Comparison of ENCODE assay signal across 8 cellular contexts in genomic region chr2:74715880-74716279, GRCh38.
DNase-seq lines count a peak whose midpoint lies in the region; ATAC-seq and TF ChIP-seq lines count a peak whose summit lies in the region.

No MANE protein-coding gene starts in this region.

- no peak overlapping the region for H3K27ac Mint-ChIP-seq in GM23338

- H3F3A ChIP-seq in GM23338 (replicated peaks; ENCODE audit: low read depth) = no peaks in the 10 kb centered on the region

- H3K4me3 ChIP-seq in GM23338 = peak overlapping the region; percentile 61
- peak overlapping the region; percentile 43 for H3K4me3 ChIP-seq in SJSA1
- H3K4me3 ChIP-seq in fibroblast of villous mesenchyme (ENCODE audit: low read depth, low read length) = peak overlapping the region; percentile 62
- H3K4me3 ChIP-seq in skeletal muscle satellite cell (ENCODE audit: low read length) = peak overlapping the region; percentile 67

- peaks cover 28% of the 10 kb centered on the region for H3K27me3 ChIP-seq in GM23338 (ENCODE audit: insufficient read depth)
- H3K27me3 ChIP-seq in SJSA1 (replicated peaks) = no peaks in the 10 kb centered on the region
- peaks cover 25% of the 10 kb centered on the region for H3K27me3 ChIP-seq in skeletal muscle satellite cell (ENCODE audit: control insufficient read depth, insufficient read depth, low read length)

- no peaks in the 10 kb centered on the region for H3K36me3 Mint-ChIP-seq in GM23338 (ENCODE audit: low read depth)

- no peaks in the 10 kb centered on the region for H3K9me3 Mint-ChIP-seq in GM23338

- H3K4me3 Mint-ChIP-seq in GM23338 = peak overlapping the region; percentile 77

- no peak for ATAC-seq in GM23338

- H3K79me2 ChIP-seq in GM23338 (replicated peaks; ENCODE audit: insufficient read depth) = no peaks in the 10 kb centered on the region

- peak overlapping the region; percentile 30 for H3K9ac ChIP-seq in skeletal muscle satellite cell (ENCODE audit: low read depth, low read length)

- H3K9me2 ChIP-seq in GM23338 (ENCODE audit: insufficient read depth) = no peaks in the 10 kb centered on the region

- no peak for TF ChIP-seq CTCF in GM23338 (conservative IDR thresholded peaks at IDR 0.05; ENCODE audit: low read depth in 2 of 2)
- no peak for TF ChIP-seq CTCF in fibroblast of villous mesenchyme (IDR thresholded peaks at IDR 0.05; ENCODE audit: insufficient read depth, low read depth, low read length)

- peak overlapping the region; percentile 100 for H2AFZ ChIP-seq in GM23338

- no peaks in the 10 kb centered on the region for H4K20me1 ChIP-seq in GM23338 (replicated peaks; ENCODE audit: insufficient read depth)

- no peaks in the 10 kb centered on the region; the same call in 2 of the 3 replicates for H3K4me1 Mint-ChIP-seq in GM23338

- DNase-seq in GM23338 (ENCODE audit: low spot score) = no peak
- no peak for DNase-seq in SJSA1 (ENCODE audit: low read depth in 1 of 2, low spot score in 2 of 2)
- DNase-seq in fibroblast of villous mesenchyme (ENCODE audit: low read depth) = no peak
- no peak for DNase-seq in amniotic stem cell (lab: John Stamatoyannopoulos, UW)
- no peak for DNase-seq in stimulated activated CD4-positive, alpha-beta T cell treated with anti-CD3 and anti-CD28 coated beads, Interleukin-2, amount 100 ng/mL, for 48 hours
- no peak for DNase-seq in stimulated activated CD8-positive, alpha-beta memory T cell treated with anti-CD3 and anti-CD28 coated beads, Interleukin-4, amount 100 ng/mL, for 48 hours
- DNase-seq in COR-L47 (lab: John Stamatoyannopoulos, UW) = no peak

- peaks cover 4% of the 10 kb centered on the region for H3K4me1 ChIP-seq in GM23338 (ENCODE audit: insufficient read depth)
- H3K4me1 ChIP-seq in SJSA1 (replicated peaks) = peaks cover 12% of the 10 kb centered on the region; the same call in 1 of the 2 replicates
- peaks cover 6% of the 10 kb centered on the region for H3K4me1 ChIP-seq in skeletal muscle satellite cell (ENCODE audit: control insufficient read depth, insufficient read depth, low read length)

- H3K27me3 Mint-ChIP-seq in GM23338 (ENCODE audit: insufficient read depth, low read depth, poor library complexity) = peaks cover 15% of the 10 kb centered on the region

- H3K9me3 ChIP-seq in SJSA1 (replicated peaks) = no peaks in the 10 kb centered on the region
- H3K9me3 ChIP-seq in skeletal muscle satellite cell (replicated peaks; ENCODE audit: low read length) = no peaks in the 10 kb centered on the region

- H3K27ac ChIP-seq in GM23338 (ENCODE audit: low read depth) (no peak overlapping the region), SJSA1 (no peak overlapping the region)

- H3K36me3 ChIP-seq in GM23338 (ENCODE audit: insufficient read depth) (no peaks in the 10 kb centered on the region), SJSA1 (no peaks in the 10 kb centered on the region), skeletal muscle satellite cell (ENCODE audit: insufficient read depth, low read length) (no peaks in the 10 kb centered on the region)

- H3K4me2 ChIP-seq in GM23338 (peak overlapping the region; percentile 98), skeletal muscle satellite cell (ENCODE audit: low read length) (peak overlapping the region; percentile 82)

TF ChIP-seq in GM23338, 12 proteins besides CTCF, POLR2A, EP300 and RAD21:
- TF ChIP-seq REST (IDR thresholded peaks at IDR 0.05; ENCODE audit: unreplicated experiment) (no peak), NANOG (IDR thresholded peaks at IDR 0.05; ENCODE audit: borderline replicate concordance) (no peak), ZNF331 (CRISPR knock-in tag; IDR thresholded peaks at IDR 0.05; ENCODE audit: low read depth) (no peak)
